ENCODE assay signal across 22 cellular contexts in genomic region chr10:128846927-128847326, GRCh38.
DNase-seq lines count a peak whose midpoint lies in the region; ATAC-seq and TF ChIP-seq lines count a peak whose summit lies in the region.
"Had no signal": no experiment of that assay in that cellular context is flagged by ENCODE, and none has a peak within 500 bp of the region (broad histone marks: within the 10 kb centered on the region; RNA-seq: fewer than 3 reads in every experiment).

No MANE protein-coding gene starts in this region.

- peak; percentile 11 for DNase-seq in activated CD8-positive, alpha-beta T cell treated with anti-CD3 and anti-CD28 coated beads, Interleukin-2, amount 10 ng/mL, durations not matched to agents 7 days and 5 days
- DNase-seq in activated CD8-positive, alpha-beta T cell treated with anti-CD3 and anti-CD28 coated beads for 36 hours, result no peak
- DNase-seq in esophagus muscularis mucosa (ENCODE audit: extremely low spot score) (peak; percentile 19), osteocyte (ENCODE audit: extremely low spot score, unreplicated experiment) (peak; percentile 57), 8988T (no peak)
- DNase-seq: ACHN; AML-193; BE2C; CD4-positive, alpha-beta T cell; CD8-positive, alpha-beta memory T cell; DMS 273 treated with DMSO at 0.1 percent for 48 hours; DMS79; EL; GDM1; GOT3 had no signal

- no peaks in the 10 kb centered on the region for H3K36me3 Mint-ChIP-seq in activated CD8-positive, alpha-beta T cell treated with anti-CD3 and anti-CD28 coated beads, Interleukin-2, amount 10 ng/mL, durations not matched to agents 7 days and 5 days (ENCODE audit: low read depth)
- H3K36me3 Mint-ChIP-seq in activated CD8-positive, alpha-beta T cell treated with anti-CD3 and anti-CD28 coated beads for 36 hours (ENCODE audit: low read depth), result no peaks in the 10 kb centered on the region
- no peaks in the 10 kb centered on the region for H3K36me3 Mint-ChIP-seq in osteocyte (ENCODE audit: unreplicated experiment)
- H3K36me3 Mint-ChIP-seq: CD14-positive monocyte had no signal

- TF ChIP-seq CTCF in activated CD8-positive, alpha-beta T cell treated with anti-CD3 and anti-CD28 coated beads for 36 hours (IDR thresholded peaks at IDR 0.05), result no peak
- TF ChIP-seq CTCF in esophagus muscularis mucosa (IDR thresholded peaks at IDR 0.05) (no peak), osteocyte (IDR thresholded peaks at IDR 0.05) (no peak)

- no peaks in the 10 kb centered on the region for H3K36me3 ChIP-seq in esophagus muscularis mucosa
- H3K36me3 ChIP-seq: BE2C; BLaER1 treated with 17β-estradiol and CSF1 and Interleukin-3, amounts not matched to agents 10 nM and 100 nM; HAP-1 had no signal

- H3K9me3 ChIP-seq in esophagus muscularis mucosa, result no peaks in the 10 kb centered on the region
- H3K9me3 ChIP-seq: A549; BE2C; BLaER1 treated with 17β-estradiol and CSF1 and Interleukin-3, amounts not matched to agents 10 nM and 100 nM; HAP-1 had no signal

- no peaks in the 10 kb centered on the region for H3K9me3 Mint-ChIP-seq in activated CD8-positive, alpha-beta T cell treated with anti-CD3 and anti-CD28 coated beads, Interleukin-2, amount 10 ng/mL, durations not matched to agents 7 days and 5 days (ENCODE audit: insufficient read depth)
- no peaks in the 10 kb centered on the region for H3K9me3 Mint-ChIP-seq in activated CD8-positive, alpha-beta T cell treated with anti-CD3 and anti-CD28 coated beads for 36 hours
- H3K9me3 Mint-ChIP-seq in osteocyte (ENCODE audit: unreplicated experiment), result peaks cover 5% of the 10 kb centered on the region
- H3K9me3 Mint-ChIP-seq: CD14-positive monocyte; CD4-positive, alpha-beta T cell had no signal

- CTCF ChIA-PET in activated CD8-positive, alpha-beta T cell treated with anti-CD3 and anti-CD28 coated beads, Interleukin-2, amount 10 ng/mL, durations not matched to agents 7 days and 5 days (lab: Charles Lee), result no interaction called here
- CTCF ChIA-PET in activated CD8-positive, alpha-beta T cell treated with anti-CD3 and anti-CD28 coated beads for 36 hours (lab: Charles Lee), result no interaction called here

- ATAC-seq in activated CD8-positive, alpha-beta T cell treated with anti-CD3 and anti-CD28 coated beads, Interleukin-2, amount 10 ng/mL, durations not matched to agents 7 days and 5 days, result no peak
- no peak for ATAC-seq in activated CD8-positive, alpha-beta T cell treated with anti-CD3 and anti-CD28 coated beads for 36 hours
- ATAC-seq in GM19023 (IDR thresholded peaks at IDR 0.05; ENCODE audit: unreplicated experiment), result no peak
- ATAC-seq: A549, GM12878 had no signal

- H3K27ac ChIP-seq in esophagus muscularis mucosa (replicated peaks in 1 of 4), result no peak overlapping the region
- H3K27ac ChIP-seq: 22Rv1; A549; BLaER1 treated with 17β-estradiol and CSF1 and Interleukin-3, amounts not matched to agents 10 nM and 100 nM had no signal

- POLR2A ChIA-PET in activated CD8-positive, alpha-beta T cell treated with anti-CD3 and anti-CD28 coated beads, Interleukin-2, amount 10 ng/mL, durations not matched to agents 7 days and 5 days (lab: Charles Lee), result no interaction called here
- POLR2A ChIA-PET in activated CD8-positive, alpha-beta T cell treated with anti-CD3 and anti-CD28 coated beads for 36 hours (lab: Charles Lee), result no interaction called here

- no peaks in the 10 kb centered on the region for H3K27me3 ChIP-seq in esophagus muscularis mucosa
- H3K27me3 ChIP-seq: BE2C; BLaER1 treated with 17β-estradiol and CSF1 and Interleukin-3, amounts not matched to agents 10 nM and 100 nM had no signal

- H3K4me3 Mint-ChIP-seq in activated CD8-positive, alpha-beta T cell treated with anti-CD3 and anti-CD28 coated beads, Interleukin-2, amount 10 ng/mL, durations not matched to agents 7 days and 5 days, result no peak overlapping the region
- no peak overlapping the region for H3K4me3 Mint-ChIP-seq in activated CD8-positive, alpha-beta T cell treated with anti-CD3 and anti-CD28 coated beads for 36 hours
- H3K4me3 Mint-ChIP-seq in osteocyte (ENCODE audit: unreplicated experiment), result no peak overlapping the region
- H3K4me3 Mint-ChIP-seq: CD14-positive monocyte; CD4-positive, alpha-beta T cell; CD8-positive, alpha-beta memory T cell had no signal

- intact Hi-C loops in activated CD8-positive, alpha-beta T cell treated with anti-CD3 and anti-CD28 coated beads for 36 hours (cut with micrococcal nuclease), result no loop called here
- intact Hi-C loops in esophagus muscularis mucosa (cut with DNase I), result no loop called here

- WGBS in esophagus muscularis mucosa, result 87% methylated on average over 3 of the region's 3 CpGs

- no peaks in the 10 kb centered on the region for H3K4me1 Mint-ChIP-seq in activated CD8-positive, alpha-beta T cell treated with anti-CD3 and anti-CD28 coated beads, Interleukin-2, amount 10 ng/mL, durations not matched to agents 7 days and 5 days (ENCODE audit: low read depth)
- H3K4me1 Mint-ChIP-seq in activated CD8-positive, alpha-beta T cell treated with anti-CD3 and anti-CD28 coated beads for 36 hours (ENCODE audit: low read depth), result no peaks in the 10 kb centered on the region
- H3K4me1 Mint-ChIP-seq in osteocyte (ENCODE audit: unreplicated experiment), result no peaks in the 10 kb centered on the region
- H3K4me1 Mint-ChIP-seq: CD14-positive monocyte; CD8-positive, alpha-beta memory T cell had no signal

- H3K27me3 Mint-ChIP-seq in activated CD8-positive, alpha-beta T cell treated with anti-CD3 and anti-CD28 coated beads, Interleukin-2, amount 10 ng/mL, durations not matched to agents 7 days and 5 days (ENCODE audit: low read depth), result peaks cover 2% of the 10 kb centered on the region
- peaks cover 1% of the 10 kb centered on the region for H3K27me3 Mint-ChIP-seq in activated CD8-positive, alpha-beta T cell treated with anti-CD3 and anti-CD28 coated beads for 36 hours
- H3K27me3 Mint-ChIP-seq in osteocyte (ENCODE audit: unreplicated experiment), result no peaks in the 10 kb centered on the region

- peaks cover 9 to 19% (median 12%) of the 10 kb centered on the region in 4 donors for H3K4me1 ChIP-seq in esophagus muscularis mucosa
- H3K4me1 ChIP-seq: A549, BE2C, HAP-1 had no signal

- TF ChIP-seq POLR2A in esophagus muscularis mucosa (IDR thresholded peaks at IDR 0.05; ENCODE audit: low read depth), result no peak

- H3K4me3 ChIP-seq in esophagus muscularis mucosa, result no peak overlapping the region
- H3K4me3 ChIP-seq: A549; BLaER1 treated with 17β-estradiol and CSF1 and Interleukin-3, amounts not matched to agents 10 nM and 100 nM; GM12878; HAP-1 had no signal

- H3K27ac Mint-ChIP-seq in activated CD8-positive, alpha-beta T cell treated with anti-CD3 and anti-CD28 coated beads, Interleukin-2, amount 10 ng/mL, durations not matched to agents 7 days and 5 days, result no peak overlapping the region
- H3K27ac Mint-ChIP-seq in activated CD8-positive, alpha-beta T cell treated with anti-CD3 and anti-CD28 coated beads for 36 hours, result no peak overlapping the region
- H3K27ac Mint-ChIP-seq in osteocyte (ENCODE audit: unreplicated experiment), result no peak overlapping the region
- H3K27ac Mint-ChIP-seq: CD14-positive monocyte; CD4-positive, alpha-beta T cell; CD8-positive, alpha-beta memory T cell had no signal

- no peak for TF ChIP-seq EP300 in esophagus muscularis mucosa (IDR thresholded peaks at IDR 0.05)

Comparison
In these comparisons a context has a peak if more than half of its experiments do, and no peak if none do; other contexts are left out.
1. DNase-seq: peak in activated CD8-positive, alpha-beta T cell treated with anti-CD3 and anti-CD28 coated beads, Interleukin-2, amount 10 ng/mL, durations not matched to agents 7 days and 5 days (single experiment), esophagus muscularis mucosa (single experiment) and osteocyte (single experiment); none in activated CD8-positive, alpha-beta T cell treated with anti-CD3 and anti-CD28 coated beads for 36 hours (single experiment) and 8988T (single experiment).